Comparison of ENCODE assay signal across 1 cellular context in genomic region chr7:5822742-5823503, GRCh38.
TF ChIP-seq lines count a peak whose summit lies in the region.

No MANE protein-coding gene starts in this region.

TF ChIP-seq in K562, 482 proteins besides CTCF, POLR2A, EP300 and RAD21 (continued from another document and continues in another):
- TF ChIP-seq CUX1 (CRISPR knock-in tag; IDR thresholded peaks at IDR 0.05) = no peak
- TF ChIP-seq POLR2H (tag; IDR thresholded peaks at IDR 0.05; ENCODE audit: low read depth) = peak; percentile 51; the same call in 1 of the 2 replicates
- TF ChIP-seq PTTG1 (tag; IDR thresholded peaks at IDR 0.05; ENCODE audit: low read depth) = peak; percentile 44; the same call in 1 of the 2 replicates
- no peak for TF ChIP-seq ZNF668 (CRISPR knock-in tag; IDR thresholded peaks at IDR 0.05)
- no peak for TF ChIP-seq TFAM (CRISPR knock-in tag; conservative IDR thresholded peaks at IDR 0.05)
- TF ChIP-seq NFE2L1 (tag; IDR thresholded peaks at IDR 0.05; ENCODE audit: borderline replicate concordance, low read depth) = no peak
- 0 out of 2 replicates have a peak, but pooled peaks have one; percentile 44 for TF ChIP-seq DPF2 (IDR thresholded peaks at IDR 0.05)
- no peak for TF ChIP-seq ZNF589 (CRISPR knock-in tag; IDR thresholded peaks at IDR 0.05; ENCODE audit: low read depth)
- TF ChIP-seq ZNF609 (CRISPR knock-in tag; IDR thresholded peaks at IDR 0.05; ENCODE audit: borderline replicate concordance) = no peak
- TF ChIP-seq MBD1 (CRISPR knock-in tag; IDR thresholded peaks at IDR 0.05) = no peak
- peak in 1 of 2 experiments; percentile 82; a peak in 2 of 4 replicates for TF ChIP-seq MLLT1 (IDR thresholded peaks at IDR 0.05)
- TF ChIP-seq MIER1 (IDR thresholded peaks at IDR 0.05; ENCODE audit: low read depth) = no peak
- no peak for TF ChIP-seq PRPF4 (IDR thresholded peaks at IDR 0.05; ENCODE audit: insufficient read depth, low read depth, low read length, poor library complexity, severe bottlenecking)
- no peak for TF ChIP-seq RB1 (IDR thresholded peaks at IDR 0.05; ENCODE audit: low read depth)
- TF ChIP-seq NR4A1 (CRISPR knock-in tag; IDR thresholded peaks at IDR 0.05) = no peak
- TF ChIP-seq NR4A1 (tag; IDR thresholded peaks at IDR 0.05) = 0 out of 2 replicates have a peak, but pooled peaks have one; percentile 56
- TF ChIP-seq ELF4 (CRISPR knock-in tag; IDR thresholded peaks at IDR 0.05) = 0 out of 2 replicates have a peak, but pooled peaks have one; percentile 11
- peak; percentile 70 for TF ChIP-seq SUPT5H (IDR thresholded peaks at IDR 0.05)
- TF ChIP-seq HDGF (IDR thresholded peaks at IDR 0.05) = no peak
- TF ChIP-seq KDM2B (CRISPR knock-in tag; IDR thresholded peaks at IDR 0.05) = no peak
- TF ChIP-seq PCBP1 (IDR thresholded peaks at IDR 0.05; ENCODE audit: low read depth, low read length, poor library complexity, severe bottlenecking) = no peak
- TF ChIP-seq ID3 (CRISPR knock-in tag; IDR thresholded peaks at IDR 0.05) = no peak
- TF ChIP-seq ID3 (tag; IDR thresholded peaks at IDR 0.05) = 0 out of 2 replicates have a peak, but pooled peaks have one; percentile 50
- TF ChIP-seq ZNF76 (CRISPR knock-in tag; IDR thresholded peaks at IDR 0.05; ENCODE audit: borderline replicate concordance) = no peak
- no peak for TF ChIP-seq BRCA1 (IDR thresholded peaks at IDR 0.05)
- 0 out of 2 replicates have a peak, but pooled peaks have one; percentile 30 for TF ChIP-seq BRCA1 (CRISPR knock-in tag; IDR thresholded peaks at IDR 0.05)
- peak; percentile 57 for TF ChIP-seq E2F8 (IDR thresholded peaks at IDR 0.05; ENCODE audit: low read depth, partially characterized antibody)
- no peak for TF ChIP-seq MXI1 (IDR thresholded peaks at IDR 0.05; ENCODE audit: low read depth, low read length)
- no peak for TF ChIP-seq ZBTB49 (CRISPR knock-in tag; IDR thresholded peaks at IDR 0.05; ENCODE audit: borderline replicate concordance)
- no peak for TF ChIP-seq MCM5 (IDR thresholded peaks at IDR 0.05; ENCODE audit: low read depth)
- TF ChIP-seq HNRNPLL (IDR thresholded peaks at IDR 0.05; ENCODE audit: low read depth, low read length, poor library complexity, severe bottlenecking) = no peak
- TF ChIP-seq RBM25 (IDR thresholded peaks at IDR 0.05; ENCODE audit: low read depth, low read length, severe bottlenecking) = no peak
- peak in 1 of 3 experiments; percentile 58; a peak in 1 of 6 replicates for TF ChIP-seq ZBTB11 (CRISPR knock-in tag; IDR thresholded peaks at IDR 0.05)
- TF ChIP-seq PHF20 (IDR thresholded peaks at IDR 0.05; ENCODE audit: partially characterized antibody) = peak; percentile 60
